ENCODE assay signal across 25 cellular contexts in genomic region chr5:146561711-146562110, GRCh38. TPM values are rescaled to one million over a fixed set of nuclear protein-coding genes. Genes with fewer than 3 reads are reported as not detected.
"Had no signal": no experiment of that assay in that cellular context is flagged by ENCODE, and none has a peak within 500 bp of the region (broad histone marks: within the 10 kb centered on the region; RNA-seq: fewer than 3 reads in every experiment).

No MANE protein-coding gene starts in this region.

- H3K4me1 ChIP-seq: right atrium auricular region, uterus had no signal

- H3K9me3 Mint-ChIP-seq: natural killer cell, type B pancreatic cell had no signal

- H3K36me3 ChIP-seq: heart right ventricle, ovary, right atrium auricular region, sigmoid colon, uterus had no signal

- DNase-seq: cortex of kidney; dorsolateral prefrontal cortex; effector CD8-positive, alpha-beta T cell; heart right ventricle; hypothalamus; kidney glomerular epithelial cell; natural killer cell; ovary; sigmoid colon; small intestine; stimulated activated CD4-positive, alpha-beta T cell treated with anti-CD3 and anti-CD28 coated beads, Interleukin-12 subunit alpha, Interleukin-12 subunit beta, amount 100 ng/mL, for 4 hours; stimulated activated CD4-positive, alpha-beta T cell treated with anti-CD3 and anti-CD28 coated beads, Interleukin-2, amount 100 ng/mL, for 48 hours; stimulated activated naive CD4-positive, alpha-beta T cell treated with Interleukin-2 at 50 U/mL for 16 hours; uterus had no signal

- H3K36me3 Mint-ChIP-seq: natural killer cell, type B pancreatic cell had no signal

- H3K9me3 ChIP-seq: ovary, right atrium auricular region, sigmoid colon, uterus had no signal

- H3K27ac Mint-ChIP-seq: natural killer cell, type B pancreatic cell had no signal

- ATAC-seq: heart right ventricle, natural killer cell had no signal

- H3K27me3 ChIP-seq: dorsolateral prefrontal cortex, heart right ventricle, ovary, right atrium auricular region, sigmoid colon, uterus had no signal

- FAIRE-seq: frontal cortex, islet of Langerhans, small intestine had no signal

- H3K27ac ChIP-seq: dorsolateral prefrontal cortex, heart right ventricle, ovary, right atrium auricular region, sigmoid colon, uterus had no signal

- H3K4me3 ChIP-seq: dorsolateral prefrontal cortex, heart right ventricle, ovary, right atrium auricular region, sigmoid colon, uterus had no signal

- H3K4me3 Mint-ChIP-seq: natural killer cell, neural crest cell, type B pancreatic cell had no signal

RNA-seq across cellular contexts. Expression of gene GPR151, which starts 45.7 kb away (rescaled TPM):
- total RNA-seq: heart right ventricle, liver, lung microvascular endothelial cell, mesenteric fat pad, mononuclear cell, natural killer cell, neural crest cell, ovary, posterior vena cava, right atrium auricular region, sigmoid colon, uterus had no signal
- polyA plus RNA-seq: esophagus, heart right ventricle, liver, ovary, sigmoid colon, small intestine had no signal
